12 cellular contexts compared by ENCODE assay signal in the genomic region with DNA sequence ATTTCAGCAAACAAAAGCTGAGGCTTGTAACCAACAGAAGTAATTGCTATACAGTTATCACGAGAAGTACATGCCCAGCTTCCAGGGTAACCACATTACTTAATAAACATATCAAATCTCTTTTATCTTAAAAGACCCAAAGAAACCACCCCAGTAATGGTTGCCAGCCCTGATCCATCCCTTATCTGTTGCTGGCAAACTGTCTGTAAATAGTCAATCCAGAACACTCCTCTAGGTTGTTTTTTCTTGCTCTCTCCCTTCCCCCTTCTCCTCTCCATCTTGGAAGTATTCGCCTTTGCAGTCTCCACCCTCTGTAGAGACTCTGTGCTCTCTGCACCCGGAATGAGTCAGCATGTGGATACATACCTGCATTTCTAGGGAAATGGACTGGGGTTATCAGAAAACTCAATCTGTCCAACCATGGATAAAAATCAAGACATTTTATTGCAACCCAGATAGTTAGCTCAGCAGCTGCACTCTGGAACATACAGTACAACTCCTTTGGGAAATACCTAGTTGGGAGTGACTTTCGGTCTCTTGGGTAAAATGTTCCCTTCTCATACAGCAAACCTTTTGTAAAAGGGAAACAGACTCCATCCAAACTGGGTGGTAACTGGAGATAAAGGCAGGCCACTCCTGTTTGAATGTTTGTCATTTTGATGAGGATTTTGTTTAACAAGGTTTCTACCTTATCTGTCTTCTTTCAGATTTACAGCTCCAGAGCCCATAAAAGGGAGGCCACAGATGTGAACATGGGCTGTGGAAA.
DNase-seq lines count a peak whose midpoint lies in the region; ATAC-seq, FAIRE-seq and TF ChIP-seq lines count a peak whose summit lies in the region.
"Had no signal": no experiment of that assay in that cellular context is flagged by ENCODE, and none has a peak within 500 bp of the region (broad histone marks: within the 10 kb centered on the region; RNA-seq: fewer than 3 reads in every experiment).

No MANE protein-coding gene starts in this region.

- FAIRE-seq in A549 (lab: Jason Lieb, UNC), result peak; percentile 89

- H3K27ac Mint-ChIP-seq in chondrocyte (ENCODE audit: unreplicated experiment), result peak overlapping the region; percentile 34
- H3K27ac Mint-ChIP-seq in activated CD4-positive, alpha-beta T cell treated with anti-CD3 and anti-CD28 coated beads, Interleukin-2, amount 10 ng/mL, durations not matched to agents 7 days and 5 days, result no peak overlapping the region
- H3K27ac Mint-ChIP-seq: naive thymus-derived CD4-positive, alpha-beta T cell had no signal

- H3K9me3 ChIP-seq in A549, result no peaks in the 10 kb centered on the region

- 7% methylated on average over 4 of the region's 4 CpGs for WGBS in A549 (ENCODE audit: missing lambda C conversion rate)

- ATAC-seq in A549 (peak; percentile 93 to 95), GM19395 (IDR thresholded peaks at IDR 0.05; ENCODE audit: unreplicated experiment) (no peak), HG03025 (IDR thresholded peaks at IDR 0.05; ENCODE audit: low FRiP score, unreplicated experiment) (no peak)
- ATAC-seq: naive thymus-derived CD4-positive, alpha-beta T cell had no signal

- H3K4me3 ChIP-seq in A549, result no peak overlapping the region
- H3K4me3 ChIP-seq: dorsolateral prefrontal cortex had no signal

- H3K4me2 ChIP-seq in A549, result peak overlapping the region; percentile 53

- H3K4me1 ChIP-seq in A549, result peaks cover 51% of the 10 kb centered on the region

- H3K4me1 Mint-ChIP-seq in chondrocyte (ENCODE audit: low read depth), result peaks cover 43% of the 10 kb centered on the region
- peaks cover 44% of the 10 kb centered on the region for H3K4me1 Mint-ChIP-seq in activated CD4-positive, alpha-beta T cell treated with anti-CD3 and anti-CD28 coated beads, Interleukin-2, amount 10 ng/mL, durations not matched to agents 7 days and 5 days

- no peak for TF ChIP-seq CTCF in A549 (IDR thresholded peaks at IDR 0.05)
- TF ChIP-seq CTCF in chondrocyte (IDR thresholded peaks at IDR 0.05), result no peak

- CTCF ChIA-PET in A549 (lab: Yijun Ruan, JAX), result interaction anchor here (0.6 to 2.0 kb wide), 5 partner anchors 9 to 546 kb away, joined by 3 to 5 read pairs (median 3); no protein-coding TSS in a partner anchor
- CTCF ChIA-PET in activated CD4-positive, alpha-beta T cell treated with anti-CD3 and anti-CD28 coated beads, Interleukin-2, amount 10 ng/mL, durations not matched to agents 7 days and 5 days (lab: Charles Lee), result interaction anchor here (0.8 to 1.5 kb wide), 3 partner anchors 9 to 31 kb away, joined by 3 to 4 read pairs (median 3); no protein-coding TSS in a partner anchor

- no peak overlapping the region for H3K4me3 Mint-ChIP-seq in chondrocyte (ENCODE audit: unreplicated experiment)
- H3K4me3 Mint-ChIP-seq in activated CD4-positive, alpha-beta T cell treated with anti-CD3 and anti-CD28 coated beads, Interleukin-2, amount 10 ng/mL, durations not matched to agents 7 days and 5 days, result no peak overlapping the region
- H3K4me3 Mint-ChIP-seq: naive thymus-derived CD4-positive, alpha-beta T cell had no signal

- H3K36me3 Mint-ChIP-seq in chondrocyte (ENCODE audit: low read depth), result no peaks in the 10 kb centered on the region
- H3K36me3 Mint-ChIP-seq in activated CD4-positive, alpha-beta T cell treated with anti-CD3 and anti-CD28 coated beads, Interleukin-2, amount 10 ng/mL, durations not matched to agents 7 days and 5 days (ENCODE audit: low read depth), result peaks cover 25% of the 10 kb centered on the region

- H3K9me3 Mint-ChIP-seq in chondrocyte (ENCODE audit: low read depth), result no peaks in the 10 kb centered on the region
- peaks cover 3% of the 10 kb centered on the region for H3K9me3 Mint-ChIP-seq in activated CD4-positive, alpha-beta T cell treated with anti-CD3 and anti-CD28 coated beads, Interleukin-2, amount 10 ng/mL, durations not matched to agents 7 days and 5 days

- DNase-seq in A549 (ENCODE audit: low read depth in 1 of 2, low spot score in 1 of 2) (peak; percentile 72 to 86), HuH-7.5 (ENCODE audit: low spot score) (peak; percentile 27), chondrocyte (ENCODE audit: low spot score) (no peak), left kidney (ENCODE audit: low read depth, low spot score) (peak; percentile 32), T-helper 2 cell (no peak)
- no peak for DNase-seq in activated CD4-positive, alpha-beta T cell treated with anti-CD3 and anti-CD28 coated beads, Interleukin-2, amount 10 ng/mL, durations not matched to agents 7 days and 5 days
- DNase-seq: activated CD4-positive, alpha-beta T cell treated with anti-CD3 and anti-CD28 coated beads for 48 hours; dorsolateral prefrontal cortex; naive thymus-derived CD4-positive, alpha-beta T cell; NCI-H446 treated with DMSO at 0.1 percent for 48 hours had no signal

- H3K27me3 Mint-ChIP-seq in chondrocyte (ENCODE audit: low read depth), result no peaks in the 10 kb centered on the region
- H3K27me3 Mint-ChIP-seq in activated CD4-positive, alpha-beta T cell treated with anti-CD3 and anti-CD28 coated beads, Interleukin-2, amount 10 ng/mL, durations not matched to agents 7 days and 5 days, result no peaks in the 10 kb centered on the region
- H3K27me3 Mint-ChIP-seq: naive thymus-derived CD4-positive, alpha-beta T cell had no signal

- peak; percentile 26 to 28; a peak in 3 of 5 replicates for TF ChIP-seq RAD21 in A549 (conservative IDR thresholded peaks at IDR 0.05 in 1 of 2, IDR thresholded peaks at IDR 0.05 in 1 of 2)

- TF ChIP-seq POLR2A in A549 (IDR thresholded peaks at IDR 0.05; ENCODE audit: low read length), result no peak

- TF ChIP-seq EP300 in A549 (IDR thresholded peaks at IDR 0.05), result no peak

- peak overlapping the region; percentile 90 to 93 for H3K27ac ChIP-seq in A549
- H3K27ac ChIP-seq: dorsolateral prefrontal cortex had no signal

- POLR2A ChIA-PET in A549 (lab: Yijun Ruan, JAX), result interaction anchor here (0.7 to 3.7 kb wide), 4 partner anchors 9 to 546 kb away, joined by 3 to 16 read pairs (median 3); no protein-coding TSS in a partner anchor
- POLR2A ChIA-PET in activated CD4-positive, alpha-beta T cell treated with anti-CD3 and anti-CD28 coated beads, Interleukin-2, amount 10 ng/mL, durations not matched to agents 7 days and 5 days (lab: Charles Lee), result no interaction called here

TF ChIP-seq in A549, 52 proteins besides CTCF, POLR2A, EP300 and RAD21:
- peak; percentile 82 for TF ChIP-seq MAFK (IDR thresholded peaks at IDR 0.05; ENCODE audit: partially characterized antibody)
- peak; percentile 73; the same call in 1 of the 2 replicates for TF ChIP-seq NFE2L2 (conservative IDR thresholded peaks at IDR 0.05; ENCODE audit: low read length)
- TF ChIP-seq, protein P1, sequence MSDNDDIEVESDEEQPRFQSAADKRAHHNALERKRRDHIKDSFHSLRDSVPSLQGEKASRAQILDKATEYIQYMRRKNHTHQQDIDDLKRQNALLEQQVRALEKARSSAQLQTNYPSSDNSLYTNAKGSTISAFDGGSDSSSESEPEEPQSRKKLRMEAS (IDR thresholded peaks at IDR 0.05), result peak; percentile 70; the same call in 1 of the 2 replicates
- peak; percentile 81 for TF ChIP-seq GATA3 (IDR thresholded peaks at IDR 0.05; ENCODE audit: borderline replicate concordance)
- peak in 1 of 2 experiments; percentile 65; a peak in 2 of 5 replicates for TF ChIP-seq JUN (IDR thresholded peaks at IDR 0.05)
- peak; percentile 21; the same call in 2 of the 3 replicates for TF ChIP-seq SMC3 (IDR thresholded peaks at IDR 0.05)
- peak; percentile 68 for TF ChIP-seq FOSL2 (IDR thresholded peaks at IDR 0.05)
- peak; percentile 77 for TF ChIP-seq FOSL2 (CRISPR knock-in tag; IDR thresholded peaks at IDR 0.05)
- TF ChIP-seq CEBPB (IDR thresholded peaks at IDR 0.05), result no peak
- peak; percentile 37; the same call in 1 of the 2 replicates for TF ChIP-seq JUNB (IDR thresholded peaks at IDR 0.05)
- TF ChIP-seq TP53 (CRISPR knock-in tag; IDR thresholded peaks at IDR 0.05), result no peak
- no peak for TF ChIP-seq RARB (CRISPR knock-in tag; IDR thresholded peaks at IDR 0.05)
TF ChIP-seq in A549: peak in this region for 8.

Comparison
In these comparisons a context has a peak if more than half of its experiments do, and no peak if none do; other contexts are left out.
1. ATAC-seq: peak in A549 (2 of 2); none in GM19395 (single experiment) and HG03025 (single experiment).
2. DNase-seq: peak in A549 (2 of 2), HuH-7.5 (single experiment) and left kidney (single experiment); none in chondrocyte (single experiment), T-helper 2 cell (0 of 5) and activated CD4-positive, alpha-beta T cell treated with anti-CD3 and anti-CD28 coated beads, Interleukin-2, amount 10 ng/mL, durations not matched to agents 7 days and 5 days (single experiment).